ENCODE assay signal across 8 cellular contexts in genomic region chr3:119579366-119580147, GRCh38. TPM values are rescaled to one million over a fixed set of nuclear protein-coding genes. Genes with fewer than 3 reads are reported as not detected.
A peak's percentile ranks its signal among the peaks of the same experiment; 100 is the strongest.
DNase-seq lines count a peak whose midpoint lies in the region; ATAC-seq and TF ChIP-seq lines count a peak whose summit lies in the region.

Gene ADPRH (plus strand): TSS chr3:119579492. CDS start chr3:119582170, 2,678 bp downstream.

- 0% methylated on average over 12 of the region's 73 CpGs; no CpG with 5 or more reads in 1 of the 2 donors for WGBS in gastroesophageal sphincter (ENCODE audit: low coverage in 1 of 2), 2 donors
- WGBS in upper lobe of left lung, 2 donors, result 0% methylated on average over 22 to 62 of the region's 73 CpGs

- ATAC-seq in GM18858 (IDR thresholded peaks at IDR 0.05; ENCODE audit: unreplicated experiment) (peak; percentile 38), HG03039 (IDR thresholded peaks at IDR 0.05; ENCODE audit: unreplicated experiment) (peak; percentile 47), gastroesophageal sphincter (peak; percentile 93), upper lobe of left lung (ENCODE audit: low FRiP score in 2 of 2) (peak; percentile 95)

- TF ChIP-seq CTCF in gastroesophageal sphincter (IDR thresholded peaks at IDR 0.05) (peak in 2 of 4 experiments; percentile 4 to 8), upper lobe of left lung (IDR thresholded peaks at IDR 0.05) (peak in 3 of 6 experiments; percentile 8 to 33 (median 13))

- peak within 1 kb of the TSS; percentile 72 to 91 (median 88) for H3K27ac ChIP-seq in gastroesophageal sphincter
- peak within 1 kb of the TSS; percentile 91 to 97 (median 94) for H3K27ac ChIP-seq in upper lobe of left lung

- H3K27me3 ChIP-seq in gastroesophageal sphincter, result no peaks in the 10 kb centered on the region
- no peaks in the 10 kb centered on the region for H3K27me3 ChIP-seq in upper lobe of left lung

- TF ChIP-seq EP300 in gastroesophageal sphincter (IDR thresholded peaks at IDR 0.05), result no peak
- peak in 3 of 4 donors; percentile 3 to 66 (median 53) for TF ChIP-seq EP300 in upper lobe of left lung (IDR thresholded peaks at IDR 0.05)

- H3K4me1 ChIP-seq in gastroesophageal sphincter, result peaks cover 0 to 23% (median 0%) of the 10 kb centered on the region in 3 donors
- H3K4me1 ChIP-seq in upper lobe of left lung, result peaks cover 11 to 24% (median 15%) of the 10 kb centered on the region in 4 donors

- peak within 1 kb of the TSS; percentile 54 to 65 for H3K4me3 ChIP-seq in gastroesophageal sphincter
- H3K4me3 ChIP-seq in upper lobe of left lung, result peak within 1 kb of the TSS; percentile 43 to 57 (median 52)

- DNase-seq in AG08396 (ENCODE audit: low spot score) (peak; percentile 83), NOMO-1 treated with dmso at 0.1 percent for 144 hours (lab: John Stamatoyannopoulos, UW; ENCODE audit: unreplicated experiment) (peak; percentile 34), non-pigmented ciliary epithelial cell (ENCODE audit: low read depth) (peak; percentile 15), upper lobe of left lung (peak; percentile 90 to 97)
- DNase-seq in activated effector memory CD4-positive, alpha-beta T cell treated with anti-CD3 and anti-CD28 coated beads, Interleukin-2, amount 50 U/mL, for 16 hours, result peak; percentile 85

- TF ChIP-seq POLR2A in gastroesophageal sphincter (IDR thresholded peaks at IDR 0.05) (peak; percentile 53 to 66), upper lobe of left lung (IDR thresholded peaks at IDR 0.05) (peak; percentile 42 to 87 (median 64))

- peaks cover 0 to 4% of the 10 kb centered on the region in 2 donors for H3K36me3 ChIP-seq in gastroesophageal sphincter
- no peaks in the 10 kb centered on the region for H3K36me3 ChIP-seq in upper lobe of left lung

- no peaks in the 10 kb centered on the region for H3K9me3 ChIP-seq in gastroesophageal sphincter
- no peaks in the 10 kb centered on the region for H3K9me3 ChIP-seq in upper lobe of left lung

RNA-seq across cellular contexts. Expression of gene ADPRH, which starts in this region (rescaled TPM):
- total RNA-seq in gastroesophageal sphincter (10 to 100 TPM; 10.2 to 23.1 (median 15.0) TPM), upper lobe of left lung (10 to 100 TPM; 18.9 to 33.8 (median 25.1) TPM)

Comparison
In these comparisons a context has a peak if more than half of its experiments do, and no peak if none do; other contexts are left out.
1. Peak in every context shown above with its lines: DNase-seq, ATAC-seq, H3K4me3 ChIP-seq and H3K27ac ChIP-seq.
2. DNase-seq: peak in every context shown above with its lines; median percentile 94 in upper lobe of left lung; 85 in activated effector memory CD4-positive, alpha-beta T cell treated with anti-CD3 and anti-CD28 coated beads, Interleukin-2, amount 50 U/mL, for 16 hours; 83 in AG08396; 34 in NOMO-1 treated with dmso at 0.1 percent for 144 hours; 15 in non-pigmented ciliary epithelial cell.
3. ATAC-seq: peak in every context shown above with its lines; median percentile 95 in upper lobe of left lung; 93 in gastroesophageal sphincter; 47 in HG03039; 38 in GM18858.